21 cellular contexts compared by ENCODE assay signal in genomic region chr11:10092426-10092825, GRCh38.
"Had no signal": no experiment of that assay in that cellular context is flagged by ENCODE, and none has a peak within 500 bp of the region (broad histone marks: within the 10 kb centered on the region; RNA-seq: fewer than 3 reads in every experiment).

No MANE protein-coding gene starts in this region.

- H3K27me3 ChIP-seq: MG63 had no signal

- H3K27ac ChIP-seq: RWPE1 had no signal

- DNase-seq: Karpas-422, KG1, MG63, NCI-H1092, NCI-H1105 treated with DMSO at 0.1 percent for 48 hours, NCI-H1417 treated with DMSO at 0.1 percent for 48 hours, NCI-H146, NCI-H1694 treated with DMSO at 0.1 percent for 48 hours, NCI-H2029, NCI-H2081 treated with DMSO at 0.1 percent for 48 hours, NCI-H2171, NCI-H226, NCI-H446, NCI-H510A, NCI-H524 treated with DMSO at 0.1 percent for 48 hours, NCI-H69, NCI-H774, SHP77, T-helper 1 cell had no signal

- H3K4me3 ChIP-seq: MG63 had no signal

- FAIRE-seq: HepG2 had no signal
